Comparison of ENCODE assay signal across 8 cellular contexts in genomic region chr10:90751107-90751997, GRCh38.
DNase-seq lines count a peak whose midpoint lies in the region; ATAC-seq, FAIRE-seq and TF ChIP-seq lines count a peak whose summit lies in the region.

No MANE protein-coding gene starts in this region.

- H3K27me3 Mint-ChIP-seq in nephron (ENCODE audit: low read depth): peaks cover 3% of the 10 kb centered on the region

- H3K9ac ChIP-seq in KMS-11: no peak overlapping the region

- no peaks in the 10 kb centered on the region for H3K9me3 Mint-ChIP-seq in nephron

- H3K27me3 ChIP-seq in KMS-11 (ENCODE audit: insufficient read depth, low read depth) (no peaks in the 10 kb centered on the region), upper lobe of right lung (no peaks in the 10 kb centered on the region)

- H3K27ac Mint-ChIP-seq in nephron: no peak overlapping the region

- TF ChIP-seq CTCF in D721Med (IDR thresholded peaks at IDR 0.05; ENCODE audit: insufficient read depth, missing control alignments) (peak; percentile 71), GM20000 (IDR thresholded peaks at IDR 0.05; ENCODE audit: extremely low read depth, missing control alignments) (peak; percentile 39), KMS-11 (conservative IDR thresholded peaks at IDR 0.05; ENCODE audit: low read depth, low read length) (peak; percentile 82), epithelial cell of esophagus (IDR thresholded peaks at IDR 0.05; ENCODE audit: insufficient read depth, low read depth, low read length, missing control alignments) (peak; percentile 82), nephron (IDR thresholded peaks at IDR 0.05; ENCODE audit: unreplicated experiment in 3 of 3) (peak; percentile 65 to 80 (median 67)), upper lobe of right lung (IDR thresholded peaks at IDR 0.05) (peak; percentile 74)

- ATAC-seq in upper lobe of right lung: peak; percentile 81

- H3K27ac ChIP-seq in KMS-11 (no peak overlapping the region), upper lobe of right lung (no peak overlapping the region)

- H3K4me1 Mint-ChIP-seq in nephron: no peaks in the 10 kb centered on the region

- DNase-seq in D721Med (ENCODE audit: insufficient read length, low spot score): no peak
- DNase-seq in GM20000 (ENCODE audit: low spot score): peak; percentile 63
- peak; percentile 56 for DNase-seq in activated CD4-positive, alpha-beta T cell treated with anti-CD3 and anti-CD28 coated beads for 48 hours
- DNase-seq in epithelial cell of esophagus (ENCODE audit: low read depth): peak; percentile 70
- DNase-seq in upper lobe of right lung: no peak
- no peak for DNase-seq in SIG-M5 treated with dmso at 0.1 percent for 504 hours (lab: John Stamatoyannopoulos, UW; ENCODE audit: unreplicated experiment)

- no peaks in the 10 kb centered on the region for H3K9me3 ChIP-seq in upper lobe of right lung

- intact Hi-C loops in upper lobe of right lung (cut with DNase I): loop anchor here (10.0 kb wide), 1 partner anchor 113 kb away; no protein-coding TSS in a partner anchor

- no peaks in the 10 kb centered on the region for H3K36me3 ChIP-seq in KMS-11 (ENCODE audit: insufficient read depth)
- no peaks in the 10 kb centered on the region for H3K36me3 ChIP-seq in upper lobe of right lung

- H3K4me3 ChIP-seq in KMS-11 (IDR thresholded peaks at IDR 0.05; ENCODE audit: insufficient read depth, low read depth, low read length) (no peak overlapping the region), epithelial cell of esophagus (ENCODE audit: low read length) (no peak overlapping the region), upper lobe of right lung (no peak overlapping the region)

- H3K4me1 ChIP-seq in KMS-11 (ENCODE audit: low read depth, poor library complexity, severe bottlenecking) (no peaks in the 10 kb centered on the region), upper lobe of right lung (no peaks in the 10 kb centered on the region)

- no peaks in the 10 kb centered on the region for H3K36me3 Mint-ChIP-seq in nephron (ENCODE audit: low read depth)

- H3K4me3 Mint-ChIP-seq in nephron: no peak overlapping the region

- no peaks in the 10 kb centered on the region for H4K20me1 ChIP-seq in KMS-11 (ENCODE audit: insufficient read depth)

- no peak overlapping the region for H2AFZ ChIP-seq in KMS-11 (ENCODE audit: low read depth)

- peak; percentile 84 for FAIRE-seq in D721Med (lab: Jason Lieb, UNC)

- no peaks in the 10 kb centered on the region for H3K79me2 ChIP-seq in KMS-11 (ENCODE audit: insufficient read depth, low read depth)

- no peak overlapping the region for H3K4me2 ChIP-seq in KMS-11

Comparison
In these comparisons a context has a peak if more than half of its experiments do, and no peak if none do; other contexts are left out.
1. DNase-seq: peak in GM20000 (single experiment), activated CD4-positive, alpha-beta T cell treated with anti-CD3 and anti-CD28 coated beads for 48 hours (single experiment) and epithelial cell of esophagus (single experiment); none in D721Med (single experiment), upper lobe of right lung (single experiment) and SIG-M5 treated with dmso at 0.1 percent for 504 hours (single experiment).
2. Peak in every context shown above with its lines, with median percentiles within 50 percentile points of each other: CTCF ChIP-seq.